In genomic region chr17:74864866-74865395, GRCh38 we compare ENCODE assay signal across 8 cellular contexts. TPM values are rescaled to one million over a fixed set of nuclear protein-coding genes. Genes with fewer than 3 reads are reported as not detected.
DNase-seq lines count a peak whose midpoint lies in the region; ATAC-seq, FAIRE-seq and TF ChIP-seq lines count a peak whose summit lies in the region.

No MANE protein-coding gene starts in this region.

- H3K4me1 ChIP-seq in A549 (peaks cover 38% of the 10 kb centered on the region), mesenchymal stem cell (ENCODE audit: control insufficient read depth, insufficient read depth, low read depth, low read length) (peaks cover 52% of the 10 kb centered on the region)

- no peak overlapping the region for H3K4me2 ChIP-seq in A549
- H3K4me2 ChIP-seq in mesenchymal stem cell (ENCODE audit: low read length, poor library complexity, severe bottlenecking), result no peak overlapping the region

- no peak overlapping the region for H3K23ac ChIP-seq in mesenchymal stem cell (ENCODE audit: low read length in 2 of 2)

- peaks cover 12% of the 10 kb centered on the region for H3K4me1 Mint-ChIP-seq in activated CD4-positive, alpha-beta memory T cell treated with anti-CD3 and anti-CD28 coated beads for 36 hours (ENCODE audit: low read depth)

- no peak for TF ChIP-seq EP300 in A549 (IDR thresholded peaks at IDR 0.05)

- H3K27me3 ChIP-seq in mesenchymal stem cell (ENCODE audit: control insufficient read depth in 1 of 2, insufficient read depth in 1 of 2, low read length in 2 of 2), result peaks cover 19 to 21% of the 10 kb centered on the region in 2 experiments

- H4K91ac ChIP-seq in mesenchymal stem cell (ENCODE audit: low read length), result peak overlapping the region; percentile 9

- H3K36me3 Mint-ChIP-seq in activated CD4-positive, alpha-beta memory T cell treated with anti-CD3 and anti-CD28 coated beads for 36 hours, result no peaks in the 10 kb centered on the region

- no peak overlapping the region for H2BK15ac ChIP-seq in mesenchymal stem cell (ENCODE audit: low read depth, poor library complexity, severe bottlenecking)

- H3K9ac ChIP-seq in mesenchymal stem cell (ENCODE audit: low read length), result peak overlapping the region; percentile 3

- H3K79me1 ChIP-seq in mesenchymal stem cell (replicated peaks; ENCODE audit: low read length, poor library complexity, severe bottlenecking), result peaks cover 8% of the 10 kb centered on the region

- H4K8ac ChIP-seq in mesenchymal stem cell (ENCODE audit: low read length), result no peak overlapping the region

- H3K27ac ChIP-seq in A549, result no peak overlapping the region
- no peak overlapping the region for H3K27ac ChIP-seq in mesenchymal stem cell (ENCODE audit: low read length, poor library complexity, severe bottlenecking)

- H3K9me3 Mint-ChIP-seq in activated CD4-positive, alpha-beta memory T cell treated with anti-CD3 and anti-CD28 coated beads for 36 hours, result no peaks in the 10 kb centered on the region

- no peak overlapping the region for H3K4ac ChIP-seq in mesenchymal stem cell (ENCODE audit: low read depth in 1 of 2, low read length in 2 of 2)

- CTCF ChIA-PET in A549 (lab: Yijun Ruan, JAX), result interaction anchor here (0.6 to 42.4 kb wide), 26 partner anchors 5 to 385 kb away, joined by 3 to 1302 read pairs (median 6); partner anchors contain the start of genes FDXR, GRIN2C, MRPL58 and NAT9
- CTCF ChIA-PET in activated CD4-positive, alpha-beta memory T cell treated with anti-CD3 and anti-CD28 coated beads for 36 hours (lab: Charles Lee), result interaction anchor here (0.5 to 11.9 kb wide), 20 partner anchors 8 to 531 kb away, joined by 3 to 123 read pairs (median 5); partner anchors contain the start of genes FDXR, NAT9 and RAB37

- no peak overlapping the region for H2AFZ ChIP-seq in mesenchymal stem cell (ENCODE audit: low read depth, low read length)

- FAIRE-seq in A549 (lab: Jason Lieb, UNC), result peak; percentile 67

- POLR2A ChIA-PET in A549 (lab: Yijun Ruan, JAX), result interaction anchor here (4.9 kb wide), 1 partner anchor 8 kb away, joined by 43 read pairs; the partner anchor contains the start of gene FDXR
- POLR2A ChIA-PET in activated CD4-positive, alpha-beta memory T cell treated with anti-CD3 and anti-CD28 coated beads for 36 hours (lab: Charles Lee), result interaction anchor here (1.2 kb wide), 1 partner anchor 123 kb away, joined by 4 read pairs; no protein-coding TSS in a partner anchor

- no peak overlapping the region for H3K18ac ChIP-seq in mesenchymal stem cell (ENCODE audit: low read depth in 1 of 2, low read length in 2 of 2)

- H3K27me3 Mint-ChIP-seq in activated CD4-positive, alpha-beta memory T cell treated with anti-CD3 and anti-CD28 coated beads for 36 hours, result peaks cover 16% of the 10 kb centered on the region

- H3K27ac Mint-ChIP-seq in activated CD4-positive, alpha-beta memory T cell treated with anti-CD3 and anti-CD28 coated beads for 36 hours, result no peak overlapping the region

- TF ChIP-seq POLR2A in A549 (IDR thresholded peaks at IDR 0.05; ENCODE audit: low read length), result no peak

- WGBS in A549 (ENCODE audit: missing lambda C conversion rate), result 25% methylated on average over 11 of the region's 11 CpGs
- 42% methylated on average over 11 of the region's 11 CpGs for WGBS in mesenchymal stem cell

- H3K36me3 ChIP-seq in mesenchymal stem cell (ENCODE audit: control insufficient read depth in 1 of 2, insufficient read depth in 2 of 2, low read depth in 1 of 2, low read length in 2 of 2), result peaks cover 24 to 49% of the 10 kb centered on the region in 2 experiments

- TF ChIP-seq CTCF in A549 (IDR thresholded peaks at IDR 0.05), result peak; percentile 77
- TF ChIP-seq CTCF in GM12873 (IDR thresholded peaks at IDR 0.05; ENCODE audit: insufficient read depth, low read depth, low read length, missing control alignments), result peak; percentile 97

- TF ChIP-seq RAD21 in A549 (conservative IDR thresholded peaks at IDR 0.05 in 1 of 2, IDR thresholded peaks at IDR 0.05 in 1 of 2), result peak; percentile 76 to 85

- H2AK5ac ChIP-seq in mesenchymal stem cell (ENCODE audit: low read length, severe bottlenecking), result no peak overlapping the region

- no peak overlapping the region for H3K14ac ChIP-seq in mesenchymal stem cell (ENCODE audit: low read length in 2 of 2)

- H3K4me3 ChIP-seq in A549 (no peak overlapping the region), mesenchymal stem cell (ENCODE audit: insufficient read depth in 1 of 2, low read depth in 1 of 2, low read length in 2 of 2) (no peak overlapping the region)

- H2BK120ac ChIP-seq in mesenchymal stem cell (ENCODE audit: low read depth, low read length), result no peak overlapping the region

- intact Hi-C loops in activated CD4-positive, alpha-beta memory T cell treated with anti-CD3 and anti-CD28 coated beads for 36 hours (cut with micrococcal nuclease), result loop anchor here (1.0 to 5.0 kb wide), 3 partner anchors 74 to 208 kb away; no protein-coding TSS in a partner anchor

- no peak overlapping the region for H2BK5ac ChIP-seq in mesenchymal stem cell (ENCODE audit: low read depth, low read length, poor library complexity, severe bottlenecking)

- DNase-seq in A549 (ENCODE audit: low read depth in 1 of 2, low spot score in 1 of 2) (peak; percentile 78 to 85), NCI-H446 treated with DMSO at 0.1 percent for 48 hours (lab: John Stamatoyannopoulos, UW) (peak; percentile 54), mesenchymal stem cell (peak; percentile 68)
- peak; percentile 81 for DNase-seq in activated CD4-positive, alpha-beta memory T cell treated with anti-CD3 and anti-CD28 coated beads for 36 hours
- peak; percentile 58 for DNase-seq in effector CD4-positive, alpha-beta T cell
- DNase-seq in stimulated activated CD8-positive, alpha-beta memory T cell treated with anti-CD3 and anti-CD28 coated beads, Interleukin-2, amount 100 ng/mL, for 48 hours (ENCODE audit: low read depth in 2 of 2), result peak; percentile 56 to 65

- ATAC-seq in A549 (peak; percentile 49 to 74), GM18873 (IDR thresholded peaks at IDR 0.05; ENCODE audit: low FRiP score, unreplicated experiment) (no peak)

- peaks cover 5% of the 10 kb centered on the region; the same call in 2 of the 3 replicates for H3K9me3 ChIP-seq in A549
- H3K9me3 ChIP-seq in mesenchymal stem cell (ENCODE audit: control insufficient read depth, low read length), result no peaks in the 10 kb centered on the region

- H3K4me3 Mint-ChIP-seq in activated CD4-positive, alpha-beta memory T cell treated with anti-CD3 and anti-CD28 coated beads for 36 hours, result no peak overlapping the region

- peak overlapping the region in 1 of 2 experiments; percentile 6 for H2BK12ac ChIP-seq in mesenchymal stem cell (ENCODE audit: low read length in 2 of 2)

TF ChIP-seq in A549, 52 proteins besides CTCF, POLR2A, EP300 and RAD21 (continues in another document):
- peak; percentile 32 for TF ChIP-seq MAFK (IDR thresholded peaks at IDR 0.05; ENCODE audit: partially characterized antibody)
- peak; percentile 41; the same call in 1 of the 2 replicates for TF ChIP-seq MYC (IDR thresholded peaks at IDR 0.05; ENCODE audit: borderline replicate concordance, low read length)

RNA-seq across cellular contexts. Expression of gene GRIN2C, which starts 5.2 kb away (rescaled TPM):
- polyA plus RNA-seq in A549 (2011; rRNA removed) (0.15 and 0.17 TPM in 2 replicates), A549 (2017; fragmentation: RNase III; extraction: RNeasy Plus Mini Kit Qiagen cat#74134 plus additional on column Dnase treatment) (0.28 to 0.77 TPM (median 0.40 TPM) in 3 replicates)
- polyA plus RNA-seq in A549 (2012; cell fraction: cytosol; rRNA removed), result 0.16 and 0.21 TPM in 2 replicates
- polyA plus RNA-seq in A549 (2012; cell fraction: nucleus; rRNA removed), result 2.9 and 3.4 TPM in 2 replicates
- polyA minus RNA-seq in A549 (2011; rRNA and poly(A)+ RNA removed), result 0.24 and 0.45 TPM in 2 replicates
- total RNA-seq in activated CD4-positive, alpha-beta memory T cell treated with anti-CD3 and anti-CD28 coated beads for 36 hours, result not detected
- not detected for polyA plus RNA-seq in mesenchymal stem cell (2013, experiment 1 of 2)
- 0.01 TPM for polyA plus RNA-seq in mesenchymal stem cell (2013, experiment 2 of 2)

RNA-seq across cellular contexts. Expression of gene FDXR, which starts 7.9 kb away (rescaled TPM):
- polyA plus RNA-seq in A549 (2011; rRNA removed) (32.5 and 33.0 TPM in 2 replicates), A549 (2017; fragmentation: RNase III; extraction: RNeasy Plus Mini Kit Qiagen cat#74134 plus additional on column Dnase treatment) (43.3 to 51.8 TPM (median 44.5 TPM) in 3 replicates)
- polyA plus RNA-seq in A549 (2012; cell fraction: cytosol; rRNA removed), result 50.7 and 61.9 TPM in 2 replicates
- polyA plus RNA-seq in A549 (2012; cell fraction: nucleus; rRNA removed), result 91.7 and 96.4 TPM in 2 replicates
- polyA minus RNA-seq in A549 (2011; rRNA and poly(A)+ RNA removed), result 21.3 and 32.0 TPM in 2 replicates
- total RNA-seq in activated CD4-positive, alpha-beta memory T cell treated with anti-CD3 and anti-CD28 coated beads for 36 hours, result 10 to 100 TPM; 18.1 to 18.4 TPM
- polyA plus RNA-seq in mesenchymal stem cell (2013, experiment 1 of 2), result 11.8 TPM
- 11.7 TPM for polyA plus RNA-seq in mesenchymal stem cell (2013, experiment 2 of 2)

RNA-seq across cellular contexts. Expression of gene FADS6, which starts 28.5 kb away (rescaled TPM):
- polyA plus RNA-seq in A549 (2011; rRNA removed) (not detected in 2 replicates), A549 (2017; fragmentation: RNase III; extraction: RNeasy Plus Mini Kit Qiagen cat#74134 plus additional on column Dnase treatment) (0.04 TPM in 1 of 3 replicates, not detected in the others)
- polyA plus RNA-seq in A549 (2012; cell fraction: cytosol; rRNA removed), result 0.03 TPM in 1 of 2 replicates, not detected in the other
- 0.02 TPM in 1 of 2 replicates, not detected in the other for polyA plus RNA-seq in A549 (2012; cell fraction: nucleus; rRNA removed)
- not detected in 2 replicates for polyA minus RNA-seq in A549 (2011; rRNA and poly(A)+ RNA removed)
- total RNA-seq in activated CD4-positive, alpha-beta memory T cell treated with anti-CD3 and anti-CD28 coated beads for 36 hours, result not detected
- not detected for polyA plus RNA-seq in mesenchymal stem cell (2013, experiment 1 of 2)
- not detected for polyA plus RNA-seq in mesenchymal stem cell (2013, experiment 2 of 2)

RNA-seq across cellular contexts. Expression of gene USH1G, which starts 58.1 kb away (rescaled TPM):
- polyA plus RNA-seq in A549 (2011; rRNA removed) (0.05 and 0.12 TPM in 2 replicates), A549 (2017; fragmentation: RNase III; extraction: RNeasy Plus Mini Kit Qiagen cat#74134 plus additional on column Dnase treatment) (0.04 to 0.09 TPM (median 0.07 TPM) in 3 replicates)
- 0.06 and 0.11 TPM in 2 replicates for polyA plus RNA-seq in A549 (2012; cell fraction: cytosol; rRNA removed)
- polyA plus RNA-seq in A549 (2012; cell fraction: nucleus; rRNA removed), result 0.06 and 0.13 TPM in 2 replicates
- 0.15 and 0.21 TPM in 2 replicates for polyA minus RNA-seq in A549 (2011; rRNA and poly(A)+ RNA removed)
- not detected for total RNA-seq in activated CD4-positive, alpha-beta memory T cell treated with anti-CD3 and anti-CD28 coated beads for 36 hours
- not detected for polyA plus RNA-seq in mesenchymal stem cell (2013, experiment 1 of 2)
- not detected for polyA plus RNA-seq in mesenchymal stem cell (2013, experiment 2 of 2)

RNA-seq across cellular contexts. Expression of gene OTOP2, which starts 59.1 kb away (rescaled TPM):
- polyA plus RNA-seq in A549 (2011; rRNA removed) (0.06 and 0.11 TPM in 2 replicates), A549 (2017; fragmentation: RNase III; extraction: RNeasy Plus Mini Kit Qiagen cat#74134 plus additional on column Dnase treatment) (0.08 TPM in 1 of 3 replicates, not detected in the others)
- polyA plus RNA-seq in A549 (2012; cell fraction: cytosol; rRNA removed), result 0.08 and 0.10 TPM in 2 replicates
- polyA plus RNA-seq in A549 (2012; cell fraction: nucleus; rRNA removed), result 0.13 and 0.24 TPM in 2 replicates
- polyA minus RNA-seq in A549 (2011; rRNA and poly(A)+ RNA removed), result not detected in 2 replicates
- not detected for total RNA-seq in activated CD4-positive, alpha-beta memory T cell treated with anti-CD3 and anti-CD28 coated beads for 36 hours
- not detected for polyA plus RNA-seq in mesenchymal stem cell (2013, experiment 1 of 2)
- polyA plus RNA-seq in mesenchymal stem cell (2013, experiment 2 of 2), result not detected
